In genomic region chr1:64363116-64363515, GRCh38 we compare ENCODE assay signal across 17 cellular contexts.
DNase-seq lines count a peak whose midpoint lies in the region; ATAC-seq, FAIRE-seq and TF ChIP-seq lines count a peak whose summit lies in the region.
"Had no signal": no experiment of that assay in that cellular context is flagged by ENCODE, and none has a peak within 500 bp of the region (broad histone marks: within the 10 kb centered on the region; RNA-seq: fewer than 3 reads in every experiment).

No MANE protein-coding gene starts in this region.

- no peak for ATAC-seq in stimulated activated naive B cell treated with anti-CD40 and anti-IgM and Interleukin-4, amounts not matched to agents 10 μg/mL and 1 μg/mL and 100 μg/mL, for 72 hours (replicated peaks)
- ATAC-seq: PC-3 had no signal

- POLR2A ChIA-PET in A673 (lab: Charles Lee; ENCODE audit: low non-redundant PET): no interaction called here

- H3K36me3 Mint-ChIP-seq in stimulated activated naive B cell treated with anti-CD40 and anti-IgM and Interleukin-4, amounts not matched to agents 10 μg/mL and 1 μg/mL and 100 μg/mL, for 72 hours: no peaks in the 10 kb centered on the region

- H3K27ac ChIP-seq in A673 (ENCODE audit: low read depth, low read length, poor library complexity, severe bottlenecking) (peak overlapping the region; percentile 99), SK-N-MC (peak overlapping the region; percentile 97), kidney (ENCODE audit: low read depth in 2 of 2, low read length in 2 of 2) (no peak overlapping the region), smooth muscle cell (ENCODE audit: low read depth) (no peak overlapping the region)
- H3K27ac ChIP-seq: RWPE1 had no signal

- H3K9me3 Mint-ChIP-seq in stimulated activated naive B cell treated with anti-CD40 and anti-IgM and Interleukin-4, amounts not matched to agents 10 μg/mL and 1 μg/mL and 100 μg/mL, for 72 hours: no peaks in the 10 kb centered on the region

- H3K36me3 ChIP-seq in A673 (ENCODE audit: insufficient read depth, low read length, poor library complexity, severe bottlenecking) (no peaks in the 10 kb centered on the region), SK-N-MC (ENCODE audit: insufficient read depth, low read length) (no peaks in the 10 kb centered on the region), kidney (ENCODE audit: control insufficient read depth in 1 of 2, insufficient read depth in 2 of 2, low read length in 2 of 2) (no peaks in the 10 kb centered on the region), smooth muscle cell (ENCODE audit: low read depth) (no peaks in the 10 kb centered on the region)

- H3K4me1 ChIP-seq in A673 (ENCODE audit: insufficient read depth, low read length, poor library complexity, severe bottlenecking): peaks cover 50% of the 10 kb centered on the region
- H3K4me1 ChIP-seq in kidney (ENCODE audit: control insufficient read depth in 1 of 2, insufficient read depth in 1 of 2, low read depth in 1 of 2, low read length in 2 of 2): no peaks in the 10 kb centered on the region
- no peaks in the 10 kb centered on the region for H3K4me1 ChIP-seq in smooth muscle cell (ENCODE audit: low read depth)

- peaks cover 4 to 8% of the 10 kb centered on the region in 2 donors for H3K27me3 Mint-ChIP-seq in stimulated activated naive B cell treated with anti-CD40 and anti-IgM and Interleukin-4, amounts not matched to agents 10 μg/mL and 1 μg/mL and 100 μg/mL, for 72 hours

- H2AFZ ChIP-seq in smooth muscle cell (ENCODE audit: low read depth): no peak overlapping the region

- no peaks in the 10 kb centered on the region for H3K4me1 Mint-ChIP-seq in stimulated activated naive B cell treated with anti-CD40 and anti-IgM and Interleukin-4, amounts not matched to agents 10 μg/mL and 1 μg/mL and 100 μg/mL, for 72 hours

- no peaks in the 10 kb centered on the region for H3K79me2 ChIP-seq in smooth muscle cell (ENCODE audit: low read depth)

- no peak overlapping the region for H3K4me2 ChIP-seq in smooth muscle cell

- H3K4me3 ChIP-seq in A673 (ENCODE audit: low read depth, low read length, poor library complexity, severe bottlenecking): no peak overlapping the region
- H3K4me3 ChIP-seq in SK-N-MC: no peak overlapping the region
- H3K4me3 ChIP-seq in kidney (ENCODE audit: low read length in 2 of 2): no peak overlapping the region
- no peak overlapping the region for H3K4me3 ChIP-seq in smooth muscle cell

- H3K9ac ChIP-seq in SK-N-MC (ENCODE audit: insufficient read length): peak overlapping the region; percentile 15
- H3K9ac ChIP-seq in kidney (ENCODE audit: low read length in 2 of 2): no peak overlapping the region
- H3K9ac ChIP-seq in smooth muscle cell (ENCODE audit: low read depth): no peak overlapping the region

- no TSS peak for BruUV-seq in A673 (replicated peaks; lab: Mats Ljungman, UMichigan)

- CTCF ChIA-PET in A673 (lab: Charles Lee): interaction anchor here (1.0 kb wide), 1 partner anchor 291 kb away, joined by 4 read pairs; no protein-coding TSS in a partner anchor

- WGBS in smooth muscle cell (ENCODE audit: low lambda C conversion rate): 76% methylated on average over 4 of the region's 4 CpGs

- no peak overlapping the region for H3K4me3 Mint-ChIP-seq in stimulated activated naive B cell treated with anti-CD40 and anti-IgM and Interleukin-4, amounts not matched to agents 10 μg/mL and 1 μg/mL and 100 μg/mL, for 72 hours

- H3F3A ChIP-seq in smooth muscle cell (ENCODE audit: low read depth): no peaks in the 10 kb centered on the region

- FAIRE-seq in kidney (lab: Jason Lieb, UNC): no peak
- FAIRE-seq: GM12892, H54 had no signal

- H3K27ac Mint-ChIP-seq in stimulated activated naive B cell treated with anti-CD40 and anti-IgM and Interleukin-4, amounts not matched to agents 10 μg/mL and 1 μg/mL and 100 μg/mL, for 72 hours: no peak overlapping the region

- H3K9me3 ChIP-seq in A673 (ENCODE audit: low read depth, low read length, poor library complexity, severe bottlenecking): no peaks in the 10 kb centered on the region
- no peaks in the 10 kb centered on the region for H3K9me3 ChIP-seq in SK-N-MC (ENCODE audit: low read depth, low read length)
- H3K9me3 ChIP-seq in kidney (ENCODE audit: control insufficient read depth in 1 of 2, low read length in 2 of 2): no peaks in the 10 kb centered on the region
- no peaks in the 10 kb centered on the region for H3K9me3 ChIP-seq in smooth muscle cell (replicated peaks; ENCODE audit: low read depth)

- peak; percentile 90 for DNase-seq in A673 (ENCODE audit: low spot score)
- DNase-seq in NCI-H1694 (lab: John Stamatoyannopoulos, UW): peak; percentile 43
- no peak for DNase-seq in SK-N-MC (ENCODE audit: low read depth, low spot score)
- DNase-seq in globus pallidus (ENCODE audit: low spot score): peak; percentile 5
- DNase-seq in kidney: no peak
- no peak for DNase-seq in stimulated activated naive B cell treated with anti-CD40 and anti-IgM and Interleukin-4, amounts not matched to agents 10 μg/mL and 1 μg/mL and 100 μg/mL, for 72 hours
- no peak for DNase-seq in smooth muscle cell (lab: John Stamatoyannopoulos, UW; ENCODE audit: unreplicated experiment)
- DNase-seq in NCI-H748 (lab: John Stamatoyannopoulos, UW; ENCODE audit: unreplicated experiment): no peak
- DNase-seq: MV-4-11, NCI-H1417, NCI-H2029 treated with DMSO at 0.1 percent for 48 hours, NCI-H2227 treated with DMSO at 0.1 percent for 48 hours, NCI-H748 treated with DMSO at 0.1 percent for 48 hours, PC-3 had no signal

- intact Hi-C loops in A673 (cut with micrococcal nuclease; ENCODE audit: unreplicated experiment): loop anchor here (2.0 to 10.0 kb wide), 4 partner anchors 81 to 576 kb away; no protein-coding TSS in a partner anchor
- intact Hi-C loops in kidney (cut with DNase I): no loop called here

- H4K20me1 ChIP-seq in smooth muscle cell (ENCODE audit: low read depth): no peaks in the 10 kb centered on the region

- TF ChIP-seq CTCF in A673 (conservative IDR thresholded peaks at IDR 0.05; ENCODE audit: low read depth, low read length) (no peak), kidney (IDR thresholded peaks at IDR 0.05; ENCODE audit: borderline replicate concordance, extremely low read depth, insufficient read depth) (no peak), smooth muscle cell (IDR thresholded peaks at IDR 0.05; ENCODE audit: borderline replicate concordance, insufficient read depth, poor library complexity, severe bottlenecking) (no peak)

- H3K27me3 ChIP-seq in A673 (replicated peaks; ENCODE audit: insufficient read depth, low read depth, low read length, poor library complexity): no peaks in the 10 kb centered on the region
- peaks cover 10% of the 10 kb centered on the region for H3K27me3 ChIP-seq in smooth muscle cell (ENCODE audit: low read depth)

Comparison
In these comparisons a context has a peak if more than half of its experiments do, and no peak if none do; other contexts are left out.
1. DNase-seq: peak in A673 (single experiment), NCI-H1694 (single experiment) and globus pallidus (single experiment); none in SK-N-MC (single experiment), kidney (single experiment), stimulated activated naive B cell treated with anti-CD40 and anti-IgM and Interleukin-4, amounts not matched to agents 10 μg/mL and 1 μg/mL and 100 μg/mL, for 72 hours (single experiment), smooth muscle cell (single experiment) and NCI-H748 (single experiment).
2. H3K27ac ChIP-seq: peak in A673 (single experiment) and SK-N-MC (single experiment); none in kidney (0 of 2) and smooth muscle cell (single experiment).